1 cellular context compared by ENCODE assay signal in the genomic region with DNA sequence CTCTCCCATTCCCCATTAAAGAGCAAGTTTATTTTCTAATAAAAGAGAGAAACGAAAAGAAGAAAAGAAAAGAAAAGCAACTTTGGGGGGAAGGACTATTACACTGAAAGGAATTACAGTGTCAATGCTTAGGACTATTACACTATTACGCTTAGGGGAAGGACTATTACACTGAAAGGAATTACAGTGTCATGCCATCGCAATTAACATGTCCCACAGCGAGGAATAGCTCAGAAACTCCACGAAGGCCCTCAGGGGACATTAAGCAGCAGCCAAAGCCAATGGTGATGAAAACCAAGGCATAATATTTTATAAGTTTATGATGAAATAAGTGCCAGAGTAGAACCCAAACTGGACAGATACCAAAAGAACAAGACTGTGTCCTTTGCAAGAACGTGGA.
TF ChIP-seq lines count a peak whose summit lies in the region.

No MANE protein-coding gene starts in this region.

TF ChIP-seq in K562, 482 proteins besides CTCF, POLR2A, EP300 and RAD21:
- TF ChIP-seq, protein P1, sequence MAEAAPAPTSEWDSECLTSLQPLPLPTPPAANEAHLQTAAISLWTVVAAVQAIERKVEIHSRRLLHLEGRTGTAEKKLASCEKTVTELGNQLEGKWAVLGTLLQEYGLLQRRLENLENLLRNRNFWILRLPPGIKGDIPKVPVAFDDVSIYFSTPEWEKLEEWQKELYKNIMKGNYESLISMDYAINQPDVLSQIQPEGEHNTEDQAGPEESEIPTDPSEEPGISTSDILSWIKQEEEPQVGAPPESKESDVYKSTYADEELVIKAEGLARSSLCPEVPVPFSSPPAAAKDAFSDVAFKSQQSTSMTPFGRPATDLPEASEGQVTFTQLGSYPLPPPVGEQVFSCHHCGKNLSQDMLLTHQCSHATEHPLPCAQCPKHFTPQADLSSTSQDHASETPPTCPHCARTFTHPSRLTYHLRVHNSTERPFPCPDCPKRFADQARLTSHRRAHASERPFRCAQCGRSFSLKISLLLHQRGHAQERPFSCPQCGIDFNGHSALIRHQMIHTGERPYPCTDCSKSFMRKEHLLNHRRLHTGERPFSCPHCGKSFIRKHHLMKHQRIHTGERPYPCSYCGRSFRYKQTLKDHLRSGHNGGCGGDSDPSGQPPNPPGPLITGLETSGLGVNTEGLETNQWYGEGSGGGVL (CRISPR knock-in tag; IDR thresholded peaks at IDR 0.05) = no peak
- peak; percentile 84 for TF ChIP-seq MYNN (IDR thresholded peaks at IDR 0.05)
- TF ChIP-seq MYNN (CRISPR knock-in tag; IDR thresholded peaks at IDR 0.05) = no peak
- TF ChIP-seq, protein P2, sequence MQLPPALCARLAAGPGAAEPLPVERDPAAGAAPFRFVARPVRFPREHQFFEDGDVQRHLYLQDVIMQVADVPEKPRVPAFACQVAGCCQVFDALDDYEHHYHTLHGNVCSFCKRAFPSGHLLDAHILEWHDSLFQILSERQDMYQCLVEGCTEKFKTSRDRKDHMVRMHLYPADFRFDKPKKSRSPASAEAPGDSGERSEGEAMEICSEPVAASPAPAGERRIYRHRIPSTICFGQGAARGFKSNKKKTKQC (CRISPR knock-in tag; IDR thresholded peaks at IDR 0.05) = no peak
TF ChIP-seq in K562: peak in this region for 1.
